7 cellular contexts compared by ENCODE assay signal in the genomic region with DNA sequence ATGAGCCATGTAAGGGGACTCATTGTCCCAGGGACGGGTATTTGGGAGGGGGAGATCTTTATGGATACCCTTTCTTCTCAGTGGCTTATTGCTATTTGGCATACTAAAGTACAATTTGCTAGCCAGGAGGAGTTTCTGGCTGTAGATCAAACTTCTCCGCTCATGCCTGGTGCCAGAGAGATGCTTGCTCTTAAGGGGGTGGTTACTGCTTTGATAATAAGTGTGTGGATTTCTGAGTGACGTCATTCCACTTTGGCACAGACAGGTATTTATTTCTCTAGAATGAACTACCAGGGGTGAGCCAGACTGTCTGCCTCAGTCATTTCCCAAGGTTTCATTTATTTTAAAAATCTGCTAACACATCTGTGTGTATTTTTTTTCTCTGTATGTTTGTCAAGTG.
DNase-seq lines count a peak whose midpoint lies in the region; ATAC-seq and TF ChIP-seq lines count a peak whose summit lies in the region.
"Not testable (repeated sequence)": the region's sequence is repeated elsewhere in the genome, so short reads cannot be mapped to it uniquely, and the experiment has no call there.

No MANE protein-coding gene starts in this region.

- intact Hi-C loops in heart left ventricle (cut with DNase I); right lobe of liver (cut with DNase I): not testable (repeated sequence)

- H3K27me3 ChIP-seq in heart left ventricle, right lobe of liver: not testable (repeated sequence)

- TF ChIP-seq CTCF in choroid plexus epithelial cell (conservative IDR thresholded peaks at IDR 0.05; ENCODE audit: low read depth, low read length); heart left ventricle (IDR thresholded peaks at IDR 0.05); right lobe of liver (IDR thresholded peaks at IDR 0.05): not testable (repeated sequence)

- H3K36me3 ChIP-seq in heart left ventricle, right lobe of liver: not testable (repeated sequence)

- ATAC-seq in heart left ventricle (peak; percentile 61 to 89 (median 84)), right lobe of liver (peak; percentile 13 to 95 (median 62))

- DNase-seq in Daoy (ENCODE audit: low read depth) (peak; percentile 2), NCI-H1105 treated with DMSO at 0.1 percent for 48 hours (lab: John Stamatoyannopoulos, UW) (peak; percentile 58), NCI-H2227 (lab: John Stamatoyannopoulos, UW; ENCODE audit: unreplicated experiment) (peak; percentile 11), amniotic epithelial cell (ENCODE audit: low read depth) (peak; percentile 29), choroid plexus epithelial cell (ENCODE audit: low read depth) (peak; percentile 10), heart left ventricle (peak in 1 of 5 donors; percentile 21)
- not testable (repeated sequence) for DNase-seq in right lobe of liver

- H3K4me3 ChIP-seq in choroid plexus epithelial cell (ENCODE audit: low read depth, low read length); heart left ventricle; right lobe of liver: not testable (repeated sequence)

- H3K9me3 ChIP-seq in heart left ventricle, right lobe of liver: not testable (repeated sequence)

- H3K27ac ChIP-seq in heart left ventricle, right lobe of liver: not testable (repeated sequence)

- not testable (repeated sequence) for TF ChIP-seq POLR2A in heart left ventricle (IDR thresholded peaks at IDR 0.05); right lobe of liver (IDR thresholded peaks at IDR 0.05)

- H3K4me1 ChIP-seq in heart left ventricle, right lobe of liver: not testable (repeated sequence)

- WGBS in heart left ventricle, 4 donors = 46 to 57% (median 50%) methylated on average over 3 of the region's 3 CpGs
- 47% methylated on average over 3 of the region's 3 CpGs for WGBS in right lobe of liver (ENCODE audit: insufficient coverage, low coverage, low lambda C conversion rate, missing lambda C conversion rate)
